Comparison of ENCODE assay signal across 15 cellular contexts in the genomic region with DNA sequence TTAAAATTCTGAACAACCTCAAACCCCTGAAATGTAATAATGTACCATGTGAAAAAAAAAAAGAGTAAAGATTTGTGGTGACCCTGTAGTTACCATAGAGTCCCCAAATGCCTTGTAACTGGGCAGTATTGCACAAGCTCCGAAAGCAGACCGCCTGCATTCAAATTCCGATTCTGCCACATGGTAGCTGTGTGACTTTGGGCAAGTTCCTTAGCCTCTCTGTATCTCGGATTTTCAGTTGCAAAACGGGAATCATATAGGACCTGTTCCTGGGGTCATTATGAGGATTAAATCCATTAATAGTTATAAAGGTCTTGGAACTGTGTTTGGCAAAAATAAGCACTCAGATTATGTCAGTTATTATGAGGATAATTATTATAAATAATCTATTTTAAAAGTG.
"Had no signal": no experiment of that assay in that cellular context is flagged by ENCODE, and none has a peak within 500 bp of the region (broad histone marks: within the 10 kb centered on the region; RNA-seq: fewer than 3 reads in every experiment).

No MANE protein-coding gene starts in this region.

- H2AFZ ChIP-seq: neural progenitor cell had no signal

- H3K4me3 Mint-ChIP-seq: natural killer cell treated with Interleukin-12 subunit alpha and Interleukin-12 subunit beta and Interleukin-15 and Interleukin-18, amount 100 ng/mL, for 72 hours; neural progenitor cell; type B pancreatic cell had no signal

- H3K27me3 Mint-ChIP-seq: natural killer cell treated with Interleukin-12 subunit alpha and Interleukin-12 subunit beta and Interleukin-15 and Interleukin-18, amount 100 ng/mL, for 72 hours; progenitor cell of endocrine pancreas; type B pancreatic cell had no signal

- FAIRE-seq: endometrium, pancreas, small intestine, urothelium cell line had no signal

- H3K36me3 ChIP-seq: esophagus squamous epithelium, neural progenitor cell, pancreas had no signal

- H3K9me3 ChIP-seq: esophagus squamous epithelium, pancreas had no signal

- H3K27me3 ChIP-seq: esophagus squamous epithelium, neural progenitor cell, pancreas had no signal

- H3K9me3 Mint-ChIP-seq: natural killer cell treated with Interleukin-12 subunit alpha and Interleukin-12 subunit beta and Interleukin-15 and Interleukin-18, amount 100 ng/mL, for 72 hours; neural progenitor cell; type B pancreatic cell had no signal

- H3K36me3 Mint-ChIP-seq: natural killer cell treated with Interleukin-12 subunit alpha and Interleukin-12 subunit beta and Interleukin-15 and Interleukin-18, amount 100 ng/mL, for 72 hours; neural progenitor cell; type B pancreatic cell had no signal

- H3K4me1 ChIP-seq: neural progenitor cell, pancreas had no signal

- H3K4me1 Mint-ChIP-seq: neural progenitor cell had no signal

- H3K27ac Mint-ChIP-seq: natural killer cell treated with Interleukin-12 subunit alpha and Interleukin-12 subunit beta and Interleukin-15 and Interleukin-18, amount 100 ng/mL, for 72 hours; neural progenitor cell; progenitor cell of endocrine pancreas; type B pancreatic cell had no signal

- DNase-seq: effector memory CD4-positive, alpha-beta T cell; esophagus squamous epithelium; left colon; midbrain; nucleus accumbens; pancreas; small intestine; stimulated activated CD4-positive, alpha-beta T cell treated with anti-CD3 and anti-CD28 coated beads, Interleukin-2, amount 100 ng/mL, for 48 hours; stimulated activated naive CD4-positive, alpha-beta T cell treated with Interleukin-2 at 50 U/mL for 16 hours had no signal

- H3K4me2 ChIP-seq: neural progenitor cell had no signal

- H3K9ac ChIP-seq: neural progenitor cell had no signal

- H3K27ac ChIP-seq: neural progenitor cell, pancreas had no signal

- H3K4me3 ChIP-seq: esophagus squamous epithelium, neural progenitor cell, pancreas had no signal

- ATAC-seq: left colon; natural killer cell treated with Interleukin-12 subunit alpha and Interleukin-12 subunit beta and Interleukin-15 and Interleukin-18, amount 100 ng/mL, for 72 hours had no signal
